In the genomic region with DNA sequence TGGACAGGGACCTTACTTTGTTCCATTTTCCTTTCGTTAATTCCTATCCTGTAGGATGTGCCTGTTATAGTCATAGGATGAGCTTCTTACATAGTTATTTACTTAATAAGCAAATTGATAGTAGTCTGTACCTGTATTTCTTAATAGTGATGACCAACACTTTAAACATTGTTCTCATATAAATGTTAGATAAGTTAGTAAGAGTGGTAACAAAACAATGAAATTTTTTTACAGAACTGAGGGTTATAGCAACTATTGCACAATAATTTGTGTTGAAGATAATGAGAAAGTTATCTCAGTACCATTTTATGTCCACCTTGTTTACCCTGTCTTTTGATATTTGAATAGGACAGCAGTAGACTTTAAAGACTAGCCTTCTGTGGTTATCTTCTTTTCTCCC, we compare ENCODE assay signal across 24 cellular contexts.
DNase-seq lines count a peak whose midpoint lies in the region; ATAC-seq, FAIRE-seq and TF ChIP-seq lines count a peak whose summit lies in the region.
"Had no signal": no experiment of that assay in that cellular context is flagged by ENCODE, and none has a peak within 500 bp of the region (broad histone marks: within the 10 kb centered on the region; RNA-seq: fewer than 3 reads in every experiment).

No MANE protein-coding gene starts in this region.

- no peaks in the 10 kb centered on the region for H3K36me3 Mint-ChIP-seq in MCF 10A (ENCODE audit: insufficient read depth, unreplicated experiment)
- H3K36me3 Mint-ChIP-seq: activated CD8-positive, alpha-beta memory T cell treated with anti-CD3 and anti-CD28 coated beads, Interleukin-2, amount 10 ng/mL, durations not matched to agents 7 days and 5 days; stimulated activated naive B cell treated with anti-CD40 and anti-IgM and Interleukin-4, amounts not matched to agents 10 μg/mL and 1 μg/mL and 100 μg/mL, for 72 hours had no signal

- peaks cover 32% of the 10 kb centered on the region for H3K4me1 ChIP-seq in mammary epithelial cell (ENCODE audit: insufficient read depth, low read length)
- H3K4me1 ChIP-seq in K562 (replicated peaks in 1 of 2; ENCODE audit: control insufficient read depth in 2 of 2, insufficient read depth in 2 of 2, low read length in 2 of 2) = no peaks in the 10 kb centered on the region

- H3K4me3 ChIP-seq in mammary epithelial cell (replicated peaks in 1 of 3; ENCODE audit: insufficient read depth in 1 of 3, low read depth in 2 of 3, low read length in 3 of 3) = no peak overlapping the region
- H3K4me3 ChIP-seq in K562 = no peak overlapping the region
- H3K4me3 ChIP-seq: suprapubic skin, upper lobe of left lung had no signal

- in situ Hi-C loops in mammary epithelial cell (cut with MboI; ENCODE audit: low sequenced_read_pairs in 2 of 2) = no loop called here
- in situ Hi-C loops in K562 (cut with MboI) = no loop called here

- H3K27me3 ChIP-seq in mammary epithelial cell (ENCODE audit: insufficient read depth, low read length) (no peaks in the 10 kb centered on the region), K562 (ENCODE audit: control insufficient read depth in 2 of 2, insufficient read depth in 2 of 2, low read length in 2 of 2) (no peaks in the 10 kb centered on the region; a peak in 1 of 5 replicates)
- H3K27me3 ChIP-seq: esophagus muscularis mucosa, suprapubic skin, upper lobe of left lung had no signal

- no peak overlapping the region for H2AFZ ChIP-seq in mammary epithelial cell (ENCODE audit: low read depth, low read length)
- no peak overlapping the region for H2AFZ ChIP-seq in K562 (ENCODE audit: low read depth, low read length)

- TF ChIP-seq CTCF in mammary epithelial cell (conservative IDR thresholded peaks at IDR 0.05 in 1 of 2, IDR thresholded peaks at IDR 0.05 in 1 of 2; ENCODE audit: extremely low read depth in 1 of 2, insufficient read depth in 1 of 2, low read depth in 1 of 2, low read length in 2 of 2) = no peak
- TF ChIP-seq CTCF in MCF 10A (IDR thresholded peaks at IDR 0.05; ENCODE audit: unreplicated experiment) = no peak
- no peak for TF ChIP-seq CTCF in K562 (IDR thresholded peaks at IDR 0.05 in 2 of 3, conservative IDR thresholded peaks at IDR 0.05 in 1 of 3; ENCODE audit: insufficient read depth in 2 of 3, low read depth in 1 of 3, low read length in 3 of 3)

- CTCF ChIA-PET in mammary epithelial cell (lab: Charles Lee; ENCODE audit: low non-redundant PET) = interaction anchor here (0.6 kb wide), 1 partner anchor 25 kb away, joined by 3 read pairs; no protein-coding TSS in a partner anchor
- CTCF ChIA-PET in MCF 10A (lab: Yijun Ruan, JAX) = no interaction called here
- CTCF ChIA-PET in K562 (lab: Yijun Ruan, JAX; ENCODE audit: low intra/inter-chr PET ratio) = no interaction called here

- intact Hi-C loops in mammary epithelial cell (cut with micrococcal nuclease) (loop anchor here (5.0 kb wide), 1 partner anchor 33 kb away; no protein-coding TSS in a partner anchor), MCF 10A (cut with micrococcal nuclease) (no loop called here), K562 (cut with micrococcal nuclease) (no loop called here)

- dilution Hi-C loops in mammary epithelial cell (cut with HindIII; ENCODE audit: low sequenced_read_pairs) = no loop called here

- peak overlapping the region; percentile 39 for H3K4me2 ChIP-seq in mammary epithelial cell (ENCODE audit: insufficient read depth, low read depth, low read length)
- H3K4me2 ChIP-seq in K562 (ENCODE audit: insufficient read depth, low read length) = no peak overlapping the region

- no peak overlapping the region for H3K27ac Mint-ChIP-seq in MCF 10A (ENCODE audit: low read depth, unreplicated experiment)
- H3K27ac Mint-ChIP-seq: activated CD8-positive, alpha-beta memory T cell treated with anti-CD3 and anti-CD28 coated beads, Interleukin-2, amount 10 ng/mL, durations not matched to agents 7 days and 5 days; dendritic cell treated with granulocyte-macrophage colony-stimulating factor and Interleukin-4, amounts not matched to agents 40 ng/mL and 50 ng/mL, for 4 days; stimulated activated naive B cell treated with anti-CD40 and anti-IgM and Interleukin-4, amounts not matched to agents 10 μg/mL and 1 μg/mL and 100 μg/mL, for 72 hours had no signal

- no peaks in the 10 kb centered on the region for H3K4me1 Mint-ChIP-seq in MCF 10A (ENCODE audit: insufficient read depth, unreplicated experiment)
- H3K4me1 Mint-ChIP-seq: activated CD8-positive, alpha-beta memory T cell treated with anti-CD3 and anti-CD28 coated beads, Interleukin-2, amount 10 ng/mL, durations not matched to agents 7 days and 5 days; central memory CD8-positive, alpha-beta T cell; stimulated activated naive B cell treated with anti-CD40 and anti-IgM and Interleukin-4, amounts not matched to agents 10 μg/mL and 1 μg/mL and 100 μg/mL, for 72 hours had no signal

- TF ChIP-seq EP300 in K562 (IDR thresholded peaks at IDR 0.05; ENCODE audit: low read length) = no peak

- TF ChIP-seq POLR2A in K562 (conservative IDR thresholded peaks at IDR 0.05) = no peak

- no peaks in the 10 kb centered on the region for H3K9me3 Mint-ChIP-seq in MCF 10A (ENCODE audit: unreplicated experiment)
- H3K9me3 Mint-ChIP-seq: central memory CD8-positive, alpha-beta T cell; dendritic cell treated with granulocyte-macrophage colony-stimulating factor and Interleukin-4, amounts not matched to agents 40 ng/mL and 50 ng/mL, for 4 days; nephron; stimulated activated naive B cell treated with anti-CD40 and anti-IgM and Interleukin-4, amounts not matched to agents 10 μg/mL and 1 μg/mL and 100 μg/mL, for 72 hours had no signal

- FAIRE-seq in K562 (lab: Jason Lieb, UNC) = no peak

- TF ChIP-seq RAD21 in K562 (CRISPR knock-in tag; conservative IDR thresholded peaks at IDR 0.05 in 1 of 2, IDR thresholded peaks at IDR 0.05 in 1 of 2) = no peak

- H4K20me1 ChIP-seq in mammary epithelial cell (ENCODE audit: insufficient read depth, low read length) = no peaks in the 10 kb centered on the region
- no peaks in the 10 kb centered on the region for H4K20me1 ChIP-seq in K562 (replicated peaks; ENCODE audit: control insufficient read depth, insufficient read depth, low read length)

- H3K27ac ChIP-seq in mammary epithelial cell (ENCODE audit: insufficient read depth, low read depth, low read length) (peak overlapping the region; percentile 27), K562 (ENCODE audit: extremely low read depth, low read depth, low read length) (no peak overlapping the region)
- H3K27ac ChIP-seq: suprapubic skin, upper lobe of left lung had no signal

- DNase-seq in mammary epithelial cell = peak; percentile 55
- DNase-seq in MCF 10A (ENCODE audit: unreplicated experiment) = no peak
- no peak for DNase-seq in K562 (ENCODE audit: extremely low read depth in 1 of 4, low spot score in 3 of 4)
- peak; percentile 39 for DNase-seq in iris pigment epithelial cell (ENCODE audit: low read depth)
- no peak for DNase-seq in DMS 273 treated with DMSO at 0.1 percent for 48 hours (lab: John Stamatoyannopoulos, UW)
- DNase-seq in kidney tubule cell (ENCODE audit: low spot score) = no peak
- no peak for DNase-seq in activated T-cell treated with anti-CD3 and anti-CD28 coated beads for 4 hours
- DNase-seq: activated CD8-positive, alpha-beta memory T cell treated with anti-CD3 and anti-CD28 coated beads, Interleukin-2, amount 10 ng/mL, durations not matched to agents 7 days and 5 days; activated gamma-delta T cell treated with Interleukin-2 at 50 U/mL for 16 hours; activated T-cell treated with anti-CD3 and anti-CD28 coated beads, Interleukin-2, amount 50 U/mL, for 48 hours; DND-41; hippocampal formation; left colon; NCI-H1048; NCI-H2107; NCI-H748 treated with DMSO at 0.1 percent for 48 hours; stimulated activated naive B cell treated with anti-CD40 and anti-IgM and Interleukin-4, amounts not matched to agents 10 μg/mL and 1 μg/mL and 100 μg/mL, for 72 hours; upper lobe of left lung had no signal

- ATAC-seq in K562 (no peak), GM21723 (IDR thresholded peaks at IDR 0.05; ENCODE audit: unreplicated experiment) (no peak)
- ATAC-seq: activated CD8-positive, alpha-beta memory T cell treated with anti-CD3 and anti-CD28 coated beads, Interleukin-2, amount 10 ng/mL, durations not matched to agents 7 days and 5 days; stimulated activated naive B cell treated with anti-CD40 and anti-IgM and Interleukin-4, amounts not matched to agents 10 μg/mL and 1 μg/mL and 100 μg/mL, for 72 hours had no signal

- H3K4me3 Mint-ChIP-seq in MCF 10A (ENCODE audit: unreplicated experiment) = no peak overlapping the region
- H3K4me3 Mint-ChIP-seq: activated CD8-positive, alpha-beta memory T cell treated with anti-CD3 and anti-CD28 coated beads, Interleukin-2, amount 10 ng/mL, durations not matched to agents 7 days and 5 days; central memory CD8-positive, alpha-beta T cell; dendritic cell treated with granulocyte-macrophage colony-stimulating factor and Interleukin-4, amounts not matched to agents 40 ng/mL and 50 ng/mL, for 4 days; nephron; stimulated activated naive B cell treated with anti-CD40 and anti-IgM and Interleukin-4, amounts not matched to agents 10 μg/mL and 1 μg/mL and 100 μg/mL, for 72 hours had no signal

- H3K27me3 Mint-ChIP-seq in MCF 10A (ENCODE audit: insufficient read depth, unreplicated experiment) = no peaks in the 10 kb centered on the region
- H3K27me3 Mint-ChIP-seq: dendritic cell treated with granulocyte-macrophage colony-stimulating factor and Interleukin-4, amounts not matched to agents 40 ng/mL and 50 ng/mL, for 4 days had no signal

- no peaks in the 10 kb centered on the region for H3K9me1 ChIP-seq in K562 (ENCODE audit: control insufficient read depth, insufficient read depth, low read length)

- H3K36me3 ChIP-seq in mammary epithelial cell (ENCODE audit: insufficient read depth, low read length) = no peaks in the 10 kb centered on the region
- H3K36me3 ChIP-seq in K562 (ENCODE audit: control insufficient read depth, insufficient read depth, low read length) = no peaks in the 10 kb centered on the region
- H3K36me3 ChIP-seq: esophagus muscularis mucosa, suprapubic skin, upper lobe of left lung had no signal

- BruUV-seq in mammary epithelial cell (replicated peaks; lab: Mats Ljungman, UMichigan) = no TSS peak
- no TSS peak for BruUV-seq in MCF 10A (replicated peaks; lab: Mats Ljungman, UMichigan)
- no TSS peak for BruUV-seq in K562 (replicated peaks; lab: Mats Ljungman, UMichigan)

- H3K79me2 ChIP-seq in mammary epithelial cell (ENCODE audit: insufficient read depth, low read length) = no peaks in the 10 kb centered on the region
- no peaks in the 10 kb centered on the region for H3K79me2 ChIP-seq in K562 (ENCODE audit: control insufficient read depth, insufficient read depth, low read length)

- no peaks in the 10 kb centered on the region for H3K9me3 ChIP-seq in mammary epithelial cell (replicated peaks; ENCODE audit: insufficient read depth, low read length)
- no peaks in the 10 kb centered on the region for H3K9me3 ChIP-seq in K562 (replicated peaks; ENCODE audit: control insufficient read depth, insufficient read depth, low read depth, low read length)
- H3K9me3 ChIP-seq: esophagus muscularis mucosa, suprapubic skin, upper lobe of left lung had no signal

- 0% methylated on average over 1 of the region's 1 CpG for WGBS in mammary epithelial cell (ENCODE audit: low coverage, missing lambda C conversion rate)
- WGBS in K562 (ENCODE audit: insufficient coverage, low coverage, missing lambda C conversion rate) = 0% methylated on average over 1 of the region's 1 CpG

- H3K9ac ChIP-seq in mammary epithelial cell (ENCODE audit: insufficient read depth, low read length) (no peak overlapping the region), K562 (ENCODE audit: insufficient read depth in 1 of 2, low read depth in 2 of 2, low read length in 2 of 2) (no peak overlapping the region)

- POLR2A ChIA-PET in MCF 10A (lab: Yijun Ruan, JAX) (interaction anchor here (0.6 to 6.2 kb wide), 4 partner anchors 11 to 35 kb away, joined by 3 to 41 read pairs (median 6); no protein-coding TSS in a partner anchor), K562 (lab: Yijun Ruan, JAX) (no interaction called here)

Comparison
In these comparisons a context has a peak if more than half of its experiments do, and no peak if none do; other contexts are left out.
1. DNase-seq: peak in mammary epithelial cell (single experiment) and iris pigment epithelial cell (single experiment); none in MCF 10A (single experiment), K562 (0 of 4), DMS 273 treated with DMSO at 0.1 percent for 48 hours (single experiment), kidney tubule cell (single experiment) and activated T-cell treated with anti-CD3 and anti-CD28 coated beads for 4 hours (single experiment).